Comparison of ENCODE assay signal across 9 cellular contexts in genomic region chr17:78818932-78819331, GRCh38. TPM values are rescaled to one million over a fixed set of nuclear protein-coding genes. Genes with fewer than 3 reads are reported as not detected.
DNase-seq lines count a peak whose midpoint lies in the region; ATAC-seq and TF ChIP-seq lines count a peak whose summit lies in the region.
"Had no signal": no experiment of that assay in that cellular context is flagged by ENCODE, and none has a peak within 500 bp of the region (broad histone marks: within the 10 kb centered on the region; RNA-seq: fewer than 3 reads in every experiment).

No MANE protein-coding gene starts in this region.

- H3K36me3 ChIP-seq in Loucy (ENCODE audit: insufficient read depth, low read length) (peaks cover 72% of the 10 kb centered on the region), esophagus muscularis mucosa (peaks cover 85 to 100% (median 98%) of the 10 kb centered on the region in 4 donors)

- H3K9ac ChIP-seq in Loucy (ENCODE audit: low read depth, low read length, poor library complexity, severe bottlenecking) = peak overlapping the region; percentile 64

- peak overlapping the region; percentile 44 for H3K4me3 Mint-ChIP-seq in stimulated activated effector memory CD8-positive, alpha-beta T cell treated with anti-CD3 and anti-CD28 coated beads, Interleukin-12 subunit alpha, Interleukin-12 subunit beta, amount 100 ng/mL, for 72 hours

- intact Hi-C loops in esophagus muscularis mucosa (cut with DNase I) = no loop called here

- H3K9me3 Mint-ChIP-seq in stimulated activated effector memory CD8-positive, alpha-beta T cell treated with anti-CD3 and anti-CD28 coated beads, Interleukin-12 subunit alpha, Interleukin-12 subunit beta, amount 100 ng/mL, for 72 hours = no peaks in the 10 kb centered on the region

- H3K27ac Mint-ChIP-seq in stimulated activated effector memory CD8-positive, alpha-beta T cell treated with anti-CD3 and anti-CD28 coated beads, Interleukin-12 subunit alpha, Interleukin-12 subunit beta, amount 100 ng/mL, for 72 hours = peak overlapping the region; percentile 82

- H3K9me2 ChIP-seq in Loucy (replicated peaks; ENCODE audit: low read depth, low read length) = no peaks in the 10 kb centered on the region

- TF ChIP-seq EP300 in esophagus muscularis mucosa (IDR thresholded peaks at IDR 0.05) = no peak

- peaks cover 2% of the 10 kb centered on the region for H4K20me1 ChIP-seq in Loucy (ENCODE audit: insufficient read depth, low read length, poor library complexity, severe bottlenecking)

- 58% methylated on average over 6 of the region's 6 CpGs for WGBS in esophagus muscularis mucosa

- H3K9me3 ChIP-seq in Loucy (ENCODE audit: insufficient read depth, low read depth, low read length) (no peaks in the 10 kb centered on the region), esophagus muscularis mucosa (no peaks in the 10 kb centered on the region)

- no peak for TF ChIP-seq POLR2A in esophagus muscularis mucosa (IDR thresholded peaks at IDR 0.05; ENCODE audit: low read depth)

- ATAC-seq in stimulated activated effector memory CD8-positive, alpha-beta T cell treated with anti-CD3 and anti-CD28 coated beads, Interleukin-12 subunit alpha, Interleukin-12 subunit beta, amount 100 ng/mL, for 72 hours = no peak
- ATAC-seq in GM18867 (IDR thresholded peaks at IDR 0.05; ENCODE audit: unreplicated experiment) = no peak

- peak overlapping the region; percentile 76 for H3K4me2 ChIP-seq in Loucy (ENCODE audit: low read depth, low read length, poor library complexity, severe bottlenecking)

- H3K79me2 ChIP-seq in Loucy (ENCODE audit: insufficient read depth, low read length) = peaks cover 25% of the 10 kb centered on the region

- TF ChIP-seq CTCF in Loucy (conservative IDR thresholded peaks at IDR 0.05; ENCODE audit: low read length) (no peak), esophagus muscularis mucosa (IDR thresholded peaks at IDR 0.05) (no peak)

- peaks cover 100% of the 10 kb centered on the region for H3K36me3 Mint-ChIP-seq in stimulated activated effector memory CD8-positive, alpha-beta T cell treated with anti-CD3 and anti-CD28 coated beads, Interleukin-12 subunit alpha, Interleukin-12 subunit beta, amount 100 ng/mL, for 72 hours

- H3K27ac ChIP-seq in esophagus muscularis mucosa (replicated peaks in 1 of 4) = peak overlapping the region in 3 of 4 donors; percentile 20 to 54 (median 52)

- peaks cover 54% of the 10 kb centered on the region for H3K4me1 Mint-ChIP-seq in stimulated activated effector memory CD8-positive, alpha-beta T cell treated with anti-CD3 and anti-CD28 coated beads, Interleukin-12 subunit alpha, Interleukin-12 subunit beta, amount 100 ng/mL, for 72 hours

- H3K4me3 ChIP-seq in Loucy (ENCODE audit: low read length, poor library complexity, severe bottlenecking) (peak overlapping the region; percentile 49), esophagus muscularis mucosa (no peak overlapping the region)

- H3K4me1 ChIP-seq in Loucy (ENCODE audit: insufficient read depth, low read length, poor library complexity, severe bottlenecking) = peaks cover 46% of the 10 kb centered on the region
- H3K4me1 ChIP-seq in esophagus muscularis mucosa = peaks cover 0 to 15% (median 6%) of the 10 kb centered on the region in 4 donors

- no peaks in the 10 kb centered on the region for H3K27me3 ChIP-seq in Loucy (ENCODE audit: insufficient read depth, low read length, poor library complexity, severe bottlenecking)
- H3K27me3 ChIP-seq in esophagus muscularis mucosa = no peaks in the 10 kb centered on the region

- peaks cover 31% of the 10 kb centered on the region for H3F3A ChIP-seq in Loucy (ENCODE audit: low read depth)

- H2AFZ ChIP-seq in Loucy (ENCODE audit: low read length) = no peak overlapping the region

- DNase-seq in activated CD4-positive, alpha-beta T cell treated with anti-CD3 and anti-CD28 coated beads, Interleukin-2, amount 50 U/mL, for 1 hour = peak; percentile 50
- no peak for DNase-seq in esophagus muscularis mucosa (ENCODE audit: extremely low spot score)
- DNase-seq in stimulated activated effector memory CD8-positive, alpha-beta T cell treated with anti-CD3 and anti-CD28 coated beads, Interleukin-12 subunit alpha, Interleukin-12 subunit beta, amount 100 ng/mL, for 72 hours (ENCODE audit: low spot score in 2 of 2) = no peak
- no peak for DNase-seq in NCI-H510A (lab: John Stamatoyannopoulos, UW)
- no peak for DNase-seq in NCI-H2107 (lab: John Stamatoyannopoulos, UW)
- DNase-seq: NCI-H1436, SHP77 had no signal

RNA-seq across cellular contexts. Expression of gene USP36, which starts 21.7 kb away (rescaled TPM):
- total RNA-seq in esophagus muscularis mucosa = 10 to 100 TPM; 23.3 to 44.7 (median 32.2) TPM

RNA-seq across cellular contexts. Expression of gene CYTH1, which starts 36.9 kb away (rescaled TPM):
- 10 to 100 TPM; 25.7 to 39.4 (median 35.7) TPM for total RNA-seq in esophagus muscularis mucosa
